ENCODE assay signal across 1 cellular context in genomic region chr4:15964159-15964558, GRCh38.
TF ChIP-seq lines count a peak whose summit lies in the region.

No MANE protein-coding gene starts in this region.

TF ChIP-seq in GM12878, 131 proteins besides CTCF, POLR2A, EP300 and RAD21 (continued from another document):
- TF ChIP-seq ATF3 (IDR thresholded peaks at IDR 0.05; ENCODE audit: borderline replicate concordance, extremely low read depth, low read depth, low read length) (no peak), ZNF207 (IDR thresholded peaks at IDR 0.05; ENCODE audit: borderline replicate concordance) (no peak)
